Comparison of ENCODE assay signal across 8 cellular contexts in genomic region chr6:56370127-56370540, GRCh38.
DNase-seq lines count a peak whose midpoint lies in the region; ATAC-seq and TF ChIP-seq lines count a peak whose summit lies in the region.

No MANE protein-coding gene starts in this region.

- intact Hi-C loops in lower leg skin (cut with DNase I; ENCODE audit: low total_unique reads): loop anchor here (10.0 kb wide), 1 partner anchor 225 kb away; no protein-coding TSS in a partner anchor
- intact Hi-C loops in aorta (cut with DNase I): loop anchor here (5.0 kb wide), 2 partner anchors 82 to 172 kb away; no protein-coding TSS in a partner anchor

- no peaks in the 10 kb centered on the region for H3K36me3 ChIP-seq in aorta (ENCODE audit: control insufficient read depth in 1 of 2, insufficient read depth in 2 of 2, low read length in 1 of 2)

- H3K4me1 ChIP-seq in aorta (ENCODE audit: control insufficient read depth in 1 of 2, insufficient read depth in 2 of 2, low read length in 2 of 2): peaks cover 6 to 9% of the 10 kb centered on the region in 2 donors

- no peaks in the 10 kb centered on the region for H3K9me3 ChIP-seq in aorta (ENCODE audit: control insufficient read depth, low read length)

- peak overlapping the region; percentile 44 to 84 for H3K27ac ChIP-seq in aorta (ENCODE audit: low read depth in 1 of 2, low read length in 2 of 2)

- no peaks in the 10 kb centered on the region for H3K27me3 ChIP-seq in aorta (ENCODE audit: control insufficient read depth in 1 of 2, insufficient read depth in 2 of 2, low read length in 1 of 2)

- H3K4me3 ChIP-seq in lower leg skin (ENCODE audit: low read depth, poor library complexity, severe bottlenecking) (no peak overlapping the region), aorta (ENCODE audit: low read length in 2 of 2) (no peak overlapping the region)

- DNase-seq in NCI-H2081 (lab: John Stamatoyannopoulos, UW): peak; percentile 39 to 51
- DNase-seq in NCI-H2081 treated with DMSO at 0.1 percent for 48 hours (lab: John Stamatoyannopoulos, UW): no peak
- DNase-seq in dedifferentiated amniotic fluid mesenchymal stem cell (ENCODE audit: extremely low spot score): peak; percentile 53
- DNase-seq in lower leg skin (ENCODE audit: low spot score in 2 of 2): peak; percentile 73 to 89
- peak; percentile 72 to 82 for DNase-seq in aorta
- no peak for DNase-seq in OCI-M1 (lab: John Stamatoyannopoulos, UW)
- no peak for DNase-seq in NCI-H2171 treated with DMSO at 0.1 percent for 48 hours (lab: John Stamatoyannopoulos, UW)

- TF ChIP-seq POLR2A in lower leg skin (IDR thresholded peaks at IDR 0.05): no peak

- TF ChIP-seq CTCF in lower leg skin (IDR thresholded peaks at IDR 0.05): peak in 1 of 3 donors; percentile 23

- 27 to 32% methylated on average over 10 of the region's 10 CpGs for WGBS in lower leg skin, 2 donors
- WGBS in aorta, 2 donors: 5 to 6% methylated on average over 10 of the region's 10 CpGs

- ATAC-seq in aorta (ENCODE audit: low FRiP score) (peak; percentile 88), GM21529 (IDR thresholded peaks at IDR 0.05; ENCODE audit: unreplicated experiment) (no peak)

Comparison
In these comparisons a context has a peak if more than half of its experiments do, and no peak if none do; other contexts are left out.
1. DNase-seq: peak in NCI-H2081 (2 of 2), dedifferentiated amniotic fluid mesenchymal stem cell (single experiment), lower leg skin (2 of 2) and aorta (2 of 2); none in NCI-H2081 treated with DMSO at 0.1 percent for 48 hours (single experiment), OCI-M1 (single experiment) and NCI-H2171 treated with DMSO at 0.1 percent for 48 hours (single experiment).